In genomic region chr3:196739671-196740475, GRCh38 we compare ENCODE assay signal across 1 cellular context.
TF ChIP-seq lines count a peak whose summit lies in the region.

PAK2 (plus strand) TSS chr3:196739857; CDS start chr3:196782647, 42,790 bp downstream.

TF ChIP-seq in liver, 16 proteins besides CTCF, POLR2A, EP300 and RAD21 (continued from another document):
- TF ChIP-seq, protein P1, sequence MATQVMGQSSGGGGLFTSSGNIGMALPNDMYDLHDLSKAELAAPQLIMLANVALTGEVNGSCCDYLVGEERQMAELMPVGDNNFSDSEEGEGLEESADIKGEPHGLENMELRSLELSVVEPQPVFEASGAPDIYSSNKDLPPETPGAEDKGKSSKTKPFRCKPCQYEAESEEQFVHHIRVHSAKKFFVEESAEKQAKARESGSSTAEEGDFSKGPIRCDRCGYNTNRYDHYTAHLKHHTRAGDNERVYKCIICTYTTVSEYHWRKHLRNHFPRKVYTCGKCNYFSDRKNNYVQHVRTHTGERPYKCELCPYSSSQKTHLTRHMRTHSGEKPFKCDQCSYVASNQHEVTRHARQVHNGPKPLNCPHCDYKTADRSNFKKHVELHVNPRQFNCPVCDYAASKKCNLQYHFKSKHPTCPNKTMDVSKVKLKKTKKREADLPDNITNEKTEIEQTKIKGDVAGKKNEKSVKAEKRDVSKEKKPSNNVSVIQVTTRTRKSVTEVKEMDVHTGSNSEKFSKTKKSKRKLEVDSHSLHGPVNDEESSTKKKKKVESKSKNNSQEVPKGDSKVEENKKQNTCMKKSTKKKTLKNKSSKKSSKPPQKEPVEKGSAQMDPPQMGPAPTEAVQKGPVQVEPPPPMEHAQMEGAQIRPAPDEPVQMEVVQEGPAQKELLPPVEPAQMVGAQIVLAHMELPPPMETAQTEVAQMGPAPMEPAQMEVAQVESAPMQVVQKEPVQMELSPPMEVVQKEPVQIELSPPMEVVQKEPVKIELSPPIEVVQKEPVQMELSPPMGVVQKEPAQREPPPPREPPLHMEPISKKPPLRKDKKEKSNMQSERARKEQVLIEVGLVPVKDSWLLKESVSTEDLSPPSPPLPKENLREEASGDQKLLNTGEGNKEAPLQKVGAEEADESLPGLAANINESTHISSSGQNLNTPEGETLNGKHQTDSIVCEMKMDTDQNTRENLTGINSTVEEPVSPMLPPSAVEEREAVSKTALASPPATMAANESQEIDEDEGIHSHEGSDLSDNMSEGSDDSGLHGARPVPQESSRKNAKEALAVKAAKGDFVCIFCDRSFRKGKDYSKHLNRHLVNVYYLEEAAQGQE (IDR thresholded peaks at IDR 0.05) = peak; percentile 35
